In the genomic region with DNA sequence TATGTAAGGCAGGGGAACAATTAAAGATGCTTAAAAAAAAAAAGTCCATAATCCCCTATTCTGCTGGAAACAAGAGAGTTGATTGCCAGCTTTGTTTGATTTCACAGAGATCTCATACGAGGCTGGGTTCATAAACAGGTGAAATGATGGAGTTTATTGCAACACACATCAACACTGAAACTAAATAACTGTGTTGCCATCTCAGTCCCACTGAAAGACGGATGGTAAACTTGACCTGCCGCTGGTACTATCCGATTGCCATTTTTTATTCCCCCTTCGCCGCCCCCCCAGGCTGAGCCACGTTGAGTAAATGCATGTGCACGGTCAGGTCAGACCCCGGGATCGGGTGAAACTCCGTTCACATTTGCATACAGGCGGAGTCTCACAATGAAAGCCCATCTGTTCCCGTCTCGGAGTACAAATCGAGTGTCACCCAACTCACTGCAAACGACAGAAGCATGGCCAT, we compare ENCODE assay signal across 11 cellular contexts.
DNase-seq lines count a peak whose midpoint lies in the region; ATAC-seq lines count a peak whose summit lies in the region.
"Had no signal": no experiment of that assay in that cellular context is flagged by ENCODE, and none has a peak within 500 bp of the region (broad histone marks: within the 10 kb centered on the region; RNA-seq: fewer than 3 reads in every experiment).

No MANE protein-coding gene starts in this region.

- peak; percentile 72 for DNase-seq in DMS53 treated with DMSO at 0.1 percent for 48 hours (lab: John Stamatoyannopoulos, UW; ENCODE audit: unreplicated experiment)
- peak; percentile 52 for DNase-seq in NCI-H187 treated with DMSO at 0.1 percent for 48 hours (lab: John Stamatoyannopoulos, UW)
- DNase-seq in SHP77 (lab: John Stamatoyannopoulos, UW) = peak; percentile 83 to 92
- DNase-seq in kidney tubule cell (ENCODE audit: low spot score) = peak; percentile 9
- no peak for DNase-seq in stimulated activated CD4-positive, alpha-beta T cell treated with anti-CD3 and anti-CD28 coated beads, Interleukin-4, amount 100 ng/mL, for 24 hours
- DNase-seq in HuH-7 (ENCODE audit: low spot score) = no peak
- DNase-seq in activated CD8-positive, alpha-beta memory T cell treated with anti-CD3 and anti-CD28 coated beads for 24 hours = no peak
- DNase-seq: activated CD4-positive, alpha-beta T cell treated with anti-CD3 and anti-CD28 coated beads, Interleukin-2, amount 50 U/mL, for 1 hour; activated effector memory CD4-positive, alpha-beta T cell treated with anti-CD3 and anti-CD28 coated beads, Interleukin-2, amount 50 U/mL, for 16 hours; NCI-H446 treated with DMSO at 0.1 percent for 48 hours had no signal

- ATAC-seq in HG03460 (IDR thresholded peaks at IDR 0.05; ENCODE audit: unreplicated experiment) = no peak

Comparison
In these comparisons a context has a peak if more than half of its experiments do, and no peak if none do; other contexts are left out.
1. DNase-seq: peak in DMS53 treated with DMSO at 0.1 percent for 48 hours (single experiment), NCI-H187 treated with DMSO at 0.1 percent for 48 hours (single experiment), SHP77 (2 of 2) and kidney tubule cell (single experiment); none in stimulated activated CD4-positive, alpha-beta T cell treated with anti-CD3 and anti-CD28 coated beads, Interleukin-4, amount 100 ng/mL, for 24 hours (single experiment), HuH-7 (single experiment) and activated CD8-positive, alpha-beta memory T cell treated with anti-CD3 and anti-CD28 coated beads for 24 hours (single experiment).